Comparison of ENCODE assay signal across 20 cellular contexts in genomic region chr2:171360905-171361304, GRCh38.
"Had no signal": no experiment of that assay in that cellular context is flagged by ENCODE, and none has a peak within 500 bp of the region (broad histone marks: within the 10 kb centered on the region; RNA-seq: fewer than 3 reads in every experiment).

No MANE protein-coding gene starts in this region.

- H3K4me3 ChIP-seq: MG63, SJCRH30 had no signal

- H3K27ac ChIP-seq: SJCRH30 had no signal

- ATAC-seq: Panc1, PC-3, Right ventricle myocardium inferior, SK-N-SH treated with all-trans-retinoic acid at 6 μM for 48 hours had no signal

- H3K27me3 ChIP-seq: MG63, SJCRH30 had no signal

- H3K36me3 ChIP-seq: MG63 had no signal

- H3K9me3 ChIP-seq: MG63 had no signal

- DNase-seq: KBM-7; MG63; NCI-H1092 treated with DMSO at 0.1 percent for 48 hours; NCI-H1436; NCI-H187; NCI-H2029; NCI-H2081 treated with DMSO at 0.1 percent for 48 hours; NCI-H2171 treated with DMSO at 0.1 percent for 48 hours; NCI-H345; NCI-H446 treated with DMSO at 0.1 percent for 48 hours; NCI-H510A treated with DMSO at 0.1 percent for 48 hours; NCI-H526; NCI-H748 treated with DMSO at 0.1 percent for 48 hours; NK-92 treated with Interleukin-12 subunit alpha and Interleukin-12 subunit beta, amount 100 ng/mL, for 24 hours; PC-3; SHP77 treated with DMSO at 0.1 percent for 48 hours; SJCRH30 had no signal

- H3K4me1 ChIP-seq: SJCRH30 had no signal
